ENCODE assay signal across 18 cellular contexts in the genomic region with DNA sequence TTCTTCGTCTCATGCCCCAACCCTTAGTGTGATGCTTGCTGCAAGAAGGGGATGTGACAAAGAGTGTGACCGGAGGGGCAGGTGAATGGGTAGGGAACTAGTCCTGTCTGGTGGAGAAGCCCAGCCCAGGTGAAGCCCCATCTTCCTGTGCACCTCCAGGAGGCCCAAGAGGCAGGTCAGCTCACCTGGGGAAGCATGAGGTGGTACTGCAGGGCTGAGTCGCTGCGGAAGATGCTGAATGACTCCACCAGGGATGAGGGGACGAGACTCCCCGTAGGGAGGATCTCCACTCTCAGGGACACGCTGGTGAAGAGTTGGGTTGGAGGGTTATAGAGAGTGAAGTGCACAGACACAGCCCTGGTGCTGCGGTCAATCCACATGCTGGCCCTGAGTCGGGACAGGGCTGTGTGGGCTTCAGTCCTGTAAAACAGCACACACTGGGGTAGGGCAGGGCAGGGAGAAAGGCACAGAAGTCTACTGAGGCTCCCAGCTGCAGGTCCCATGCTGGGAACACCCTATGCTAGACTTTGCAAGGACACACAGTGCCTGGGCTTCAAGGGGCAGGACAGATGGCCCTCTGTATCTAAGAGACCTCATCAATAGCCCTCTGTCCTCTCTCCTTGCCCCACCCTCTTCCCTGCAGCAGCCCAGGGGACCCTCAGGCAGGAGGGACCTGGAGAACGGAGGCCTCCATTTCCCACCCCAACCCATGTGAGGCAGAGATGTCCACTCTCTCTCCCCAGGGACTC.
DNase-seq lines count a peak whose midpoint lies in the region; ATAC-seq and TF ChIP-seq lines count a peak whose summit lies in the region.
"Had no signal": no experiment of that assay in that cellular context is flagged by ENCODE, and none has a peak within 500 bp of the region (broad histone marks: within the 10 kb centered on the region; RNA-seq: fewer than 3 reads in every experiment).

No MANE protein-coding gene starts in this region.

- in situ Hi-C loops in SK-MEL-5 (cut with HindIII; ENCODE audit: low pct_unique_long_range_greater_than_20kb, low sequenced_read_pairs): no loop called here

- H3K4me3 Mint-ChIP-seq in glutamatergic neuron (ENCODE audit: unreplicated experiment): no peak overlapping the region

- H3K4me1 Mint-ChIP-seq in glutamatergic neuron (ENCODE audit: low read depth, unreplicated experiment): no peaks in the 10 kb centered on the region

- H3K9me3 Mint-ChIP-seq in glutamatergic neuron (ENCODE audit: unreplicated experiment): no peaks in the 10 kb centered on the region

- ATAC-seq in sciatic nerve (peak; percentile 4), GM21423 (IDR thresholded peaks at IDR 0.05; ENCODE audit: unreplicated experiment) (no peak)
- ATAC-seq: K562 had no signal

- peak; percentile 44 for DNase-seq in Ammon's horn (ENCODE audit: low spot score)
- peak; percentile 52 for DNase-seq in SK-MEL-5 (ENCODE audit: low read depth, low spot score)
- peak in 29 of 42 donors; percentile 8 to 69 (median 39) for DNase-seq in head of caudate nucleus
- no peak for DNase-seq in sciatic nerve (ENCODE audit: low spot score)
- no peak for DNase-seq in glutamatergic neuron
- no peak for DNase-seq in T1000 (lab: John Stamatoyannopoulos, UW)
- DNase-seq in NCI-H2227 treated with DMSO at 0.1 percent for 48 hours (lab: John Stamatoyannopoulos, UW): no peak
- DNase-seq: 8988T, EL, GF-D8, MM.1S, NCI-H1048, NCI-H1417 treated with DMSO at 0.1 percent for 48 hours, NCI-H187, NCI-H2107, Right ventricle myocardium superior had no signal

- no peak for TF ChIP-seq CTCF in glutamatergic neuron (IDR thresholded peaks at IDR 0.05; ENCODE audit: partially characterized antibody, unreplicated experiment)

- H3K27me3 Mint-ChIP-seq in glutamatergic neuron (ENCODE audit: unreplicated experiment): peaks cover 7% of the 10 kb centered on the region

- H3K27ac Mint-ChIP-seq in glutamatergic neuron (ENCODE audit: unreplicated experiment): no peak overlapping the region

- no peaks in the 10 kb centered on the region for H3K36me3 Mint-ChIP-seq in glutamatergic neuron (ENCODE audit: unreplicated experiment)

- intact Hi-C loops in head of caudate nucleus (cut with DNase I) (loop anchor here (10.0 kb wide), 2 partner anchors 367 to 547 kb away; no protein-coding TSS in a partner anchor), sciatic nerve (cut with DNase I) (no loop called here)

Comparison
In these comparisons a context has a peak if more than half of its experiments do, and no peak if none do; other contexts are left out.
1. DNase-seq: peak in Ammon's horn (single experiment), SK-MEL-5 (single experiment) and head of caudate nucleus (29 of 42); none in sciatic nerve (single experiment), glutamatergic neuron (single experiment), T1000 (single experiment) and NCI-H2227 treated with DMSO at 0.1 percent for 48 hours (single experiment).